In the genomic region with DNA sequence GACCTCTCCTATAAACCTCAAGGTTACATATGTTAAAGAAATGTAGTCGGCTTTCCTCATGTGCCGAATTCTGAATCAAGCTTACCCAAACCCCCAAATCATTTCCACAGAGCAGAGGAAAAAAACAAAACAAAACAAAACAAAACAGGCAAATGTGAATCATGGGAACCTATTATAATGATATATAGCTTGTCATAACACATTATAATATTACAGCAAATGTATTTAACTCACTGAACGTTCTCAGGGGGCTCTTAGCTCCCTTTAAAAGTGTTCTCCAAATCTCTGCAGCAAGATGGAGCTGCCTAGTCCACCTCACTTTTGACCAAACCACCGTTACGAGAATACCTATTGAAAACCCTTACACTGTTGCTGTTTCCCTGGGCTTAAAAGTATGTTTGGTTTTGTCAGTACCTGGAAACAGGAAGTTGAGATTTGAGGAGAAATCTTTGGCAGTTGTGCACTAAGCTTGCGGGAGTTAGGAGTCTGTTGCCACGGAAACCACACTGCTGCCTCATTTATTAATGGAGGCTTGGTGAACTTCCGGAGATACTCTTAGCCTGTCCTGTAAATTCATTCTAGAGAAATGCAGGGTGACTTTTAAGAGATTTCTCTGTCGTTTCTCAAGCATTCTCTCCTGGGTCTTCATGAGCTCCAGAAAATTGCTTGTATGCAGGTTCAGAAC, we compare ENCODE assay signal across 8 cellular contexts.
A peak's percentile ranks its signal among the peaks of the same experiment; 100 is the strongest.
DNase-seq lines count a peak whose midpoint lies in the region; ATAC-seq, FAIRE-seq and TF ChIP-seq lines count a peak whose summit lies in the region.

No MANE protein-coding gene starts in this region.

- no peak for FAIRE-seq in RCC 7860 (lab: Jason Lieb, UNC)

- no peaks in the 10 kb centered on the region for H3K9me3 Mint-ChIP-seq in activated naive CD8-positive, alpha-beta T cell treated with anti-CD3 and anti-CD28 coated beads, Interleukin-2, amount 50 U/mL, for 24 hours

- WGBS in right cardiac atrium = 31% methylated on average over 9 of the region's 9 CpGs
- 37% methylated on average over 9 of the region's 9 CpGs for WGBS in smooth muscle cell (ENCODE audit: low lambda C conversion rate)

- H3K4me3 Mint-ChIP-seq in activated naive CD8-positive, alpha-beta T cell treated with anti-CD3 and anti-CD28 coated beads, Interleukin-2, amount 50 U/mL, for 24 hours = no peak overlapping the region

- H3K36me3 ChIP-seq in smooth muscle cell (ENCODE audit: low read depth) = no peaks in the 10 kb centered on the region

- intact Hi-C loops in right cardiac atrium (cut with DNase I) = no loop called here
- intact Hi-C loops in cardiac septum (cut with DNase I) = no loop called here

- H3K27me3 Mint-ChIP-seq in activated naive CD8-positive, alpha-beta T cell treated with anti-CD3 and anti-CD28 coated beads, Interleukin-2, amount 50 U/mL, for 24 hours = peaks cover 19% of the 10 kb centered on the region

- H3K79me2 ChIP-seq in smooth muscle cell (ENCODE audit: low read depth) = peaks cover 96% of the 10 kb centered on the region

- H3K4me1 ChIP-seq in right cardiac atrium (ENCODE audit: control insufficient read depth, insufficient read depth, low read length) (peaks cover 18% of the 10 kb centered on the region), smooth muscle cell (ENCODE audit: low read depth) (peaks cover 75% of the 10 kb centered on the region)

- H2AFZ ChIP-seq in smooth muscle cell (ENCODE audit: low read depth) = no peak overlapping the region

- no peaks in the 10 kb centered on the region for H3K36me3 Mint-ChIP-seq in activated naive CD8-positive, alpha-beta T cell treated with anti-CD3 and anti-CD28 coated beads, Interleukin-2, amount 50 U/mL, for 24 hours (ENCODE audit: low read depth)

- peaks cover 5% of the 10 kb centered on the region for H3K4me1 Mint-ChIP-seq in activated naive CD8-positive, alpha-beta T cell treated with anti-CD3 and anti-CD28 coated beads, Interleukin-2, amount 50 U/mL, for 24 hours

- H4K20me1 ChIP-seq in smooth muscle cell (ENCODE audit: low read depth) = peaks cover 88% of the 10 kb centered on the region

- DNase-seq in right cardiac atrium (no peak), cardiac septum (ENCODE audit: low spot score) (no peak), RCC 7860 (ENCODE audit: low spot score) (peak; percentile 78), fibroblast of peridontal ligament (ENCODE audit: extremely low read depth) (peak; percentile 66), smooth muscle cell (lab: John Stamatoyannopoulos, UW; ENCODE audit: unreplicated experiment) (no peak)
- no peak for DNase-seq in activated naive CD8-positive, alpha-beta T cell treated with anti-CD3 and anti-CD28 coated beads, Interleukin-2, amount 50 U/mL, for 24 hours
- DNase-seq in stimulated activated CD4-positive, alpha-beta T cell treated with anti-CD3 and anti-CD28 coated beads, Interleukin-1b, Interleukin-23, amount 100 ng/mL, for 48 hours = no peak

- H3K27me3 ChIP-seq in right cardiac atrium (ENCODE audit: control insufficient read depth, insufficient read depth) (no peaks in the 10 kb centered on the region), smooth muscle cell (ENCODE audit: low read depth) (no peaks in the 10 kb centered on the region)

- peak overlapping the region; percentile 67 for H3K4me2 ChIP-seq in smooth muscle cell

- ATAC-seq in right cardiac atrium (peak in 1 of 2 donors; percentile 63), GM21737 (IDR thresholded peaks at IDR 0.05; ENCODE audit: unreplicated experiment) (no peak)
- no peak for ATAC-seq in activated naive CD8-positive, alpha-beta T cell treated with anti-CD3 and anti-CD28 coated beads, Interleukin-2, amount 50 U/mL, for 24 hours

- H3F3A ChIP-seq in smooth muscle cell (ENCODE audit: low read depth) = peaks cover 63% of the 10 kb centered on the region

- no peak for TF ChIP-seq CTCF in smooth muscle cell (IDR thresholded peaks at IDR 0.05; ENCODE audit: borderline replicate concordance, insufficient read depth, poor library complexity, severe bottlenecking)

- H3K27ac ChIP-seq in right cardiac atrium (ENCODE audit: low read length) = peak overlapping the region; percentile 58
- peak overlapping the region; percentile 84 for H3K27ac ChIP-seq in smooth muscle cell (ENCODE audit: low read depth)

- H3K9me3 ChIP-seq in right cardiac atrium (ENCODE audit: control insufficient read depth, low read length) = no peaks in the 10 kb centered on the region
- no peaks in the 10 kb centered on the region for H3K9me3 ChIP-seq in smooth muscle cell (replicated peaks; ENCODE audit: low read depth)

- no peak overlapping the region for H3K27ac Mint-ChIP-seq in activated naive CD8-positive, alpha-beta T cell treated with anti-CD3 and anti-CD28 coated beads, Interleukin-2, amount 50 U/mL, for 24 hours

- peak overlapping the region; percentile 56 for H3K9ac ChIP-seq in smooth muscle cell (ENCODE audit: low read depth)

- H3K4me3 ChIP-seq in right cardiac atrium (ENCODE audit: low read length) (no peak overlapping the region), smooth muscle cell (peak overlapping the region; percentile 6)

Comparison
In these comparisons a context has a peak if more than half of its experiments do, and no peak if none do; other contexts are left out.
1. DNase-seq: peak in RCC 7860 (single experiment) and fibroblast of peridontal ligament (single experiment); none in right cardiac atrium (0 of 3), cardiac septum (single experiment), smooth muscle cell (single experiment), activated naive CD8-positive, alpha-beta T cell treated with anti-CD3 and anti-CD28 coated beads, Interleukin-2, amount 50 U/mL, for 24 hours (single experiment) and stimulated activated CD4-positive, alpha-beta T cell treated with anti-CD3 and anti-CD28 coated beads, Interleukin-1b, Interleukin-23, amount 100 ng/mL, for 48 hours (single experiment).